ENCODE assay signal across 1 cellular context in the genomic region with DNA sequence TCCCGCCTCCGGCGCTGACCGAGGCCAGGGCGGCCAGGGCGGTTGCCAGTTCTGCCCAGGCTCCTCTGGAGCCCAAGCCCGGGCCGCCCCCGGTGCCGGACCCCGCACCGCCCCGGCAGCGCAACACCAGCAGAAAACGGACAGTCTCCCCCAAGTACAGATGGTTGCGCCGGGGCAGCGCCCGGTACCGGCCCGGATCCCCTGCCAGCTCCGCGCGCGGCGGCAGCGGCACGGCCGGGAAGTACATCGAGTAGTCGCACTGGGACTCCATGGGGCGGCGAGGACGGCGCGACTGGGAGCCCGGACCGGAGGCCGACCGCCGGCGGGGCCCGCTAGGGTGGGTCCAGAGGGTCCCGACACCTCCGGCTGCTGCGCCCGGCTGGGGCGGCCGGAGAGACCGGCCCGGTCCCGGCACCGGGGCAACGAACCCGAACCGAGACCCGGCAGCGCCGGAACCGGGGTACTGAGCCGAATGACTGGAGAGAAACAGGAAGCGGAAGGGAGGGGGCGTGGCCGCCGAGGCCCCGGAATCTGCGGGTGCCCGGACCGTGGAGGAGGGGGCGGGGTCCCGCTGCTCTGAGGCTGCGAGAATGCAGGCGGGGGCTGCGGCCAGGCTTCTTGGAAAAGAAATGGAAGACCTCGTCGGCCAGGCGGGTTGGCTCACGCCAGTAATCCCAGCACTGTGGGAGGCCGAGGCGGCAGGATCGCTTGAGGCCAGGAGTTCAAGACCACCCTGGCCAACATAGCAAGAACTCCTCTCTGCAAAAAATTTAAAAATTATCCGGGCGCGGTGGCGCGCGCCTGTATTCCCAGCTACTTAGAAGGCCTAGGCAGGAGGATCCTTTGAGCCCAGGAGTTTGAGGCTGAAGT.
A peak's percentile ranks its signal among the peaks of the same experiment; 100 is the strongest.
TF ChIP-seq lines count a peak whose summit lies in the region.

A gene with protein sequence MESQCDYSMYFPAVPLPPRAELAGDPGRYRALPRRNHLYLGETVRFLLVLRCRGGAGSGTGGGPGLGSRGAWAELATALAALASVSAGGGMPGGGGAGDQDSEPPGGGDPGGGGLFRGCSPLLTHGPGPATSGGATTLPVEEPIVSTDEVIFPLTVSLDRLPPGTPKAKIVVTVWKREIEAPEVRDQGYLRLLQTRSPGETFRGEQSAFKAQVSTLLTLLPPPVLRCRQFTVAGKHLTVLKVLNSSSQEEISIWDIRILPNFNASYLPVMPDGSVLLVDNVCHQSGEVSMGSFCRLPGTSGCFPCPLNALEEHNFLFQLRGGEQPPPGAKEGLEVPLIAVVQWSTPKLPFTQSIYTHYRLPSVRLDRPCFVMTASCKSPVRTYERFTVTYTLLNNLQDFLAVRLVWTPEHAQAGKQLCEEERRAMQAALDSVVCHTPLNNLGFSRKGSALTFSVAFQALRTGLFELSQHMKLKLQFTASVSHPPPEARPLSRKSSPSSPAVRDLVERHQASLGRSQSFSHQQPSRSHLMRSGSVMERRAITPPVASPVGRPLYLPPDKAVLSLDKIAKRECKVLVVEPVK (minus strand): TSS at position 495 of the 870 bp plus-strand sequence. CDS start 224 bp downstream, at position 271.

TF ChIP-seq in H1, 55 proteins besides CTCF, POLR2A, EP300 and RAD21 (continues in another document):
- TF ChIP-seq MAFK (IDR thresholded peaks at IDR 0.05; ENCODE audit: low read depth, low read length) (no peak), JUND (IDR thresholded peaks at IDR 0.05; ENCODE audit: low read length) (no peak), KDM4A (IDR thresholded peaks at IDR 0.05; ENCODE audit: low read depth, low read length, severe bottlenecking) (peak; percentile 66), TAF7 (optimal IDR thresholded peaks at IDR 0.05; ENCODE audit: borderline replicate concordance, low read depth, low read length) (peak; percentile 21), RBBP5 (IDR thresholded peaks at IDR 0.05; ENCODE audit: borderline replicate concordance, low read depth, low read length) (peak; percentile 88; the same call in 1 of the 2 replicates), BRCA1 (IDR thresholded peaks at IDR 0.05; ENCODE audit: low read depth, low read length) (no peak), TBP (IDR thresholded peaks at IDR 0.05; ENCODE audit: low read depth, low read length) (peak; percentile 79), NRF1 (IDR thresholded peaks at IDR 0.05; ENCODE audit: low read depth, low read length) (no peak), CHD2 (IDR thresholded peaks at IDR 0.05; ENCODE audit: low read length) (no peak), TCF12 (IDR thresholded peaks at IDR 0.05; ENCODE audit: low read depth, low read length) (no peak), CREB1 (IDR thresholded peaks at IDR 0.05) (no peak), RFX5 (IDR thresholded peaks at IDR 0.05; ENCODE audit: borderline replicate concordance, low read depth, low read length) (no peak), RNF2 (IDR thresholded peaks at IDR 0.05; ENCODE audit: borderline replicate concordance, low read depth, low read length, missing control alignments, poor library complexity, severe bottlenecking) (no peak), HDAC6 (IDR thresholded peaks at IDR 0.05; ENCODE audit: low read depth, low read length) (no peak), SP2 (IDR thresholded peaks at IDR 0.05; ENCODE audit: low read length) (no peak), SP1 (IDR thresholded peaks at IDR 0.05; ENCODE audit: low read depth, low read length) (peak; percentile 28; the same call in 1 of the 2 replicates), ZNF274 (IDR thresholded peaks at IDR 0.05; ENCODE audit: borderline replicate concordance, extremely low read depth, low read length) (no peak), NANOG (IDR thresholded peaks at IDR 0.05; ENCODE audit: insufficient read depth, low read depth, low read length, poor library complexity, severe bottlenecking) (no peak), PHF8 (conservative IDR thresholded peaks at IDR 0.05; ENCODE audit: low read depth, low read length) (peak; percentile 74), KDM5A (IDR thresholded peaks at IDR 0.05; ENCODE audit: low read length) (0 out of 2 replicates have a peak, but pooled peaks have one; percentile 20), CBX8 (IDR thresholded peaks at IDR 0.05; ENCODE audit: borderline replicate concordance, low read depth, low read length) (no peak), POLR2AphosphoS5 (IDR thresholded peaks at IDR 0.05; ENCODE audit: low read depth, low read length) (peak; percentile 14; the same call in 1 of the 2 replicates), CEBPB (IDR thresholded peaks at IDR 0.05; ENCODE audit: low read depth, low read length) (no peak), SP4 (IDR thresholded peaks at IDR 0.05; ENCODE audit: low read length) (0 out of 2 replicates have a peak, but pooled peaks have one; percentile 31), TAF1 (IDR thresholded peaks at IDR 0.05; ENCODE audit: low read depth, low read length) (peak; percentile 38; the same call in 1 of the 2 replicates), JUN (IDR thresholded peaks at IDR 0.05; ENCODE audit: low read depth, low read length) (no peak), CHD1 (IDR thresholded peaks at IDR 0.05; ENCODE audit: low read depth, low read length) (no peak), CBX5 (IDR thresholded peaks at IDR 0.05; ENCODE audit: low read depth, low read length) (no peak), EGR1 (IDR thresholded peaks at IDR 0.05; ENCODE audit: borderline replicate concordance, low read depth, low read length) (peak; percentile 47; the same call in 1 of the 2 replicates), CTBP2 (IDR thresholded peaks at IDR 0.05; ENCODE audit: borderline replicate concordance, insufficient read depth, insufficient read length, low read length) (no peak), POU5F1 (IDR thresholded peaks at IDR 0.05; ENCODE audit: low read depth, low read length) (no peak), SIRT6 (IDR thresholded peaks at IDR 0.05; ENCODE audit: low read length) (no peak), GTF2F1 (IDR thresholded peaks at IDR 0.05; ENCODE audit: borderline replicate concordance, low read depth, low read length) (no peak), TEAD4 (IDR thresholded peaks at IDR 0.05; ENCODE audit: low read depth, low read length) (peak; percentile 83), GABPA (IDR thresholded peaks at IDR 0.05; ENCODE audit: borderline replicate concordance, insufficient read depth, low read length) (peak; percentile 70; the same call in 1 of the 2 replicates), FOSL1 (IDR thresholded peaks at IDR 0.05; ENCODE audit: insufficient read depth, low read depth, low read length) (no peak), ASH2L (IDR thresholded peaks at IDR 0.05; ENCODE audit: low read length) (peak; percentile 77), SIX5 (IDR thresholded peaks at IDR 0.05; ENCODE audit: low read depth, low read length) (no peak), EZH2 (IDR thresholded peaks at IDR 0.05; ENCODE audit: low read depth, low read length, severe bottlenecking) (no peak), SAP30 (IDR thresholded peaks at IDR 0.05; ENCODE audit: insufficient read depth, insufficient replicate concordance, low read length) (no peak), SIN3A (conservative IDR thresholded peaks at IDR 0.05 in 1 of 2, IDR thresholded peaks at IDR 0.05 in 1 of 2; ENCODE audit: low read depth in 1 of 2, low read length in 2 of 2) (peak in 1 of 2 experiments; percentile 27; a peak in 1 of 4 replicates), RXRA (IDR thresholded peaks at IDR 0.05; ENCODE audit: insufficient read depth, low read depth, low read length) (no peak), KDM1A (IDR thresholded peaks at IDR 0.05; ENCODE audit: borderline replicate concordance, low read length) (peak; percentile 47; the same call in 1 of the 2 replicates)
- TF ChIP-seq, protein P1, sequence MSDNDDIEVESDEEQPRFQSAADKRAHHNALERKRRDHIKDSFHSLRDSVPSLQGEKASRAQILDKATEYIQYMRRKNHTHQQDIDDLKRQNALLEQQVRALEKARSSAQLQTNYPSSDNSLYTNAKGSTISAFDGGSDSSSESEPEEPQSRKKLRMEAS (IDR thresholded peaks at IDR 0.05) = no peak
- TF ChIP-seq, protein P2, sequence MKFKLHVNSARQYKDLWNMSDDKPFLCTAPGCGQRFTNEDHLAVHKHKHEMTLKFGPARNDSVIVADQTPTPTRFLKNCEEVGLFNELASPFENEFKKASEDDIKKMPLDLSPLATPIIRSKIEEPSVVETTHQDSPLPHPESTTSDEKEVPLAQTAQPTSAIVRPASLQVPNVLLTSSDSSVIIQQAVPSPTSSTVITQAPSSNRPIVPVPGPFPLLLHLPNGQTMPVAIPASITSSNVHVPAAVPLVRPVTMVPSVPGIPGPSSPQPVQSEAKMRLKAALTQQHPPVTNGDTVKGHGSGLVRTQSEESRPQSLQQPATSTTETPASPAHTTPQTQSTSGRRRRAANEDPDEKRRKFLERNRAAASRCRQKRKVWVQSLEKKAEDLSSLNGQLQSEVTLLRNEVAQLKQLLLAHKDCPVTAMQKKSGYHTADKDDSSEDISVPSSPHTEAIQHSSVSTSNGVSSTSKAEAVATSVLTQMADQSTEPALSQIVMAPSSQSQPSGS (IDR thresholded peaks at IDR 0.05; ENCODE audit: low read length) = no peak; the same call in 1 of the 2 replicates
- TF ChIP-seq, protein P3, sequence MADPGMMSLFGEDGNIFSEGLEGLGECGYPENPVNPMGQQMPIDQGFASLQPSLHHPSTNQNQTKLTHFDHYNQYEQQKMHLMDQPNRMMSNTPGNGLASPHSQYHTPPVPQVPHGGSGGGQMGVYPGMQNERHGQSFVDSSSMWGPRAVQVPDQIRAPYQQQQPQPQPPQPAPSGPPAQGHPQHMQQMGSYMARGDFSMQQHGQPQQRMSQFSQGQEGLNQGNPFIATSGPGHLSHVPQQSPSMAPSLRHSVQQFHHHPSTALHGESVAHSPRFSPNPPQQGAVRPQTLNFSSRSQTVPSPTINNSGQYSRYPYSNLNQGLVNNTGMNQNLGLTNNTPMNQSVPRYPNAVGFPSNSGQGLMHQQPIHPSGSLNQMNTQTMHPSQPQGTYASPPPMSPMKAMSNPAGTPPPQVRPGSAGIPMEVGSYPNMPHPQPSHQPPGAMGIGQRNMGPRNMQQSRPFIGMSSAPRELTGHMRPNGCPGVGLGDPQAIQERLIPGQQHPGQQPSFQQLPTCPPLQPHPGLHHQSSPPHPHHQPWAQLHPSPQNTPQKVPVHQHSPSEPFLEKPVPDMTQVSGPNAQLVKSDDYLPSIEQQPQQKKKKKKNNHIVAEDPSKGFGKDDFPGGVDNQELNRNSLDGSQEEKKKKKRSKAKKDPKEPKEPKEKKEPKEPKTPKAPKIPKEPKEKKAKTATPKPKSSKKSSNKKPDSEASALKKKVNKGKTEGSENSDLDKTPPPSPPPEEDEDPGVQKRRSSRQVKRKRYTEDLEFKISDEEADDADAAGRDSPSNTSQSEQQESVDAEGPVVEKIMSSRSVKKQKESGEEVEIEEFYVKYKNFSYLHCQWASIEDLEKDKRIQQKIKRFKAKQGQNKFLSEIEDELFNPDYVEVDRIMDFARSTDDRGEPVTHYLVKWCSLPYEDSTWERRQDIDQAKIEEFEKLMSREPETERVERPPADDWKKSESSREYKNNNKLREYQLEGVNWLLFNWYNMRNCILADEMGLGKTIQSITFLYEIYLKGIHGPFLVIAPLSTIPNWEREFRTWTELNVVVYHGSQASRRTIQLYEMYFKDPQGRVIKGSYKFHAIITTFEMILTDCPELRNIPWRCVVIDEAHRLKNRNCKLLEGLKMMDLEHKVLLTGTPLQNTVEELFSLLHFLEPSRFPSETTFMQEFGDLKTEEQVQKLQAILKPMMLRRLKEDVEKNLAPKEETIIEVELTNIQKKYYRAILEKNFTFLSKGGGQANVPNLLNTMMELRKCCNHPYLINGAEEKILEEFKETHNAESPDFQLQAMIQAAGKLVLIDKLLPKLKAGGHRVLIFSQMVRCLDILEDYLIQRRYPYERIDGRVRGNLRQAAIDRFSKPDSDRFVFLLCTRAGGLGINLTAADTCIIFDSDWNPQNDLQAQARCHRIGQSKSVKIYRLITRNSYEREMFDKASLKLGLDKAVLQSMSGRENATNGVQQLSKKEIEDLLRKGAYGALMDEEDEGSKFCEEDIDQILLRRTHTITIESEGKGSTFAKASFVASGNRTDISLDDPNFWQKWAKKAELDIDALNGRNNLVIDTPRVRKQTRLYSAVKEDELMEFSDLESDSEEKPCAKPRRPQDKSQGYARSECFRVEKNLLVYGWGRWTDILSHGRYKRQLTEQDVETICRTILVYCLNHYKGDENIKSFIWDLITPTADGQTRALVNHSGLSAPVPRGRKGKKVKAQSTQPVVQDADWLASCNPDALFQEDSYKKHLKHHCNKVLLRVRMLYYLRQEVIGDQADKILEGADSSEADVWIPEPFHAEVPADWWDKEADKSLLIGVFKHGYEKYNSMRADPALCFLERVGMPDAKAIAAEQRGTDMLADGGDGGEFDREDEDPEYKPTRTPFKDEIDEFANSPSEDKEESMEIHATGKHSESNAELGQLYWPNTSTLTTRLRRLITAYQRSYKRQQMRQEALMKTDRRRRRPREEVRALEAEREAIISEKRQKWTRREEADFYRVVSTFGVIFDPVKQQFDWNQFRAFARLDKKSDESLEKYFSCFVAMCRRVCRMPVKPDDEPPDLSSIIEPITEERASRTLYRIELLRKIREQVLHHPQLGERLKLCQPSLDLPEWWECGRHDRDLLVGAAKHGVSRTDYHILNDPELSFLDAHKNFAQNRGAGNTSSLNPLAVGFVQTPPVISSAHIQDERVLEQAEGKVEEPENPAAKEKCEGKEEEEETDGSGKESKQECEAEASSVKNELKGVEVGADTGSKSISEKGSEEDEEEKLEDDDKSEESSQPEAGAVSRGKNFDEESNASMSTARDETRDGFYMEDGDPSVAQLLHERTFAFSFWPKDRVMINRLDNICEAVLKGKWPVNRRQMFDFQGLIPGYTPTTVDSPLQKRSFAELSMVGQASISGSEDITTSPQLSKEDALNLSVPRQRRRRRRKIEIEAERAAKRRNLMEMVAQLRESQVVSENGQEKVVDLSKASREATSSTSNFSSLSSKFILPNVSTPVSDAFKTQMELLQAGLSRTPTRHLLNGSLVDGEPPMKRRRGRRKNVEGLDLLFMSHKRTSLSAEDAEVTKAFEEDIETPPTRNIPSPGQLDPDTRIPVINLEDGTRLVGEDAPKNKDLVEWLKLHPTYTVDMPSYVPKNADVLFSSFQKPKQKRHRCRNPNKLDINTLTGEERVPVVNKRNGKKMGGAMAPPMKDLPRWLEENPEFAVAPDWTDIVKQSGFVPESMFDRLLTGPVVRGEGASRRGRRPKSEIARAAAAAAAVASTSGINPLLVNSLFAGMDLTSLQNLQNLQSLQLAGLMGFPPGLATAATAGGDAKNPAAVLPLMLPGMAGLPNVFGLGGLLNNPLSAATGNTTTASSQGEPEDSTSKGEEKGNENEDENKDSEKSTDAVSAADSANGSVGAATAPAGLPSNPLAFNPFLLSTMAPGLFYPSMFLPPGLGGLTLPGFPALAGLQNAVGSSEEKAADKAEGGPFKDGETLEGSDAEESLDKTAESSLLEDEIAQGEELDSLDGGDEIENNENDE (IDR thresholded peaks at IDR 0.05; ENCODE audit: insufficient replicate concordance, low read length) = no peak
- TF ChIP-seq, protein P4, sequence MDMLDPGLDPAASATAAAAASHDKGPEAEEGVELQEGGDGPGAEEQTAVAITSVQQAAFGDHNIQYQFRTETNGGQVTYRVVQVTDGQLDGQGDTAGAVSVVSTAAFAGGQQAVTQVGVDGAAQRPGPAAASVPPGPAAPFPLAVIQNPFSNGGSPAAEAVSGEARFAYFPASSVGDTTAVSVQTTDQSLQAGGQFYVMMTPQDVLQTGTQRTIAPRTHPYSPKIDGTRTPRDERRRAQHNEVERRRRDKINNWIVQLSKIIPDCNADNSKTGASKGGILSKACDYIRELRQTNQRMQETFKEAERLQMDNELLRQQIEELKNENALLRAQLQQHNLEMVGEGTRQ (IDR thresholded peaks at IDR 0.05; ENCODE audit: low read length) = no peak
- TF ChIP-seq, protein P5, sequence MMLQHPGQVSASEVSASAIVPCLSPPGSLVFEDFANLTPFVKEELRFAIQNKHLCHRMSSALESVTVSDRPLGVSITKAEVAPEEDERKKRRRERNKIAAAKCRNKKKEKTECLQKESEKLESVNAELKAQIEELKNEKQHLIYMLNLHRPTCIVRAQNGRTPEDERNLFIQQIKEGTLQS (IDR thresholded peaks at IDR 0.05; ENCODE audit: insufficient read depth, low read depth, low read length) = no peak
